Comparison of ENCODE assay signal across 8 cellular contexts in genomic region chr1:10415211-10415930, GRCh38. TPM values are rescaled to one million over a fixed set of nuclear protein-coding genes. Genes with fewer than 3 reads are reported as not detected.
A peak's percentile ranks its signal among the peaks of the same experiment; 100 is the strongest.
DNase-seq lines count a peak whose midpoint lies in the region; ATAC-seq and TF ChIP-seq lines count a peak whose summit lies in the region.

No MANE protein-coding gene starts in this region.

- peaks cover 77% of the 10 kb centered on the region for H3K36me3 Mint-ChIP-seq in activated CD4-positive, alpha-beta T cell treated with anti-CD3 and anti-CD28 coated beads, Interleukin-2, amount 10 ng/mL, durations not matched to agents 24 days and 14 days (ENCODE audit: low read depth)
- H3K36me3 Mint-ChIP-seq in activated CD4-positive, alpha-beta memory T cell treated with anti-CD3 and anti-CD28 coated beads for 36 hours: peaks cover 54% of the 10 kb centered on the region

- no peaks in the 10 kb centered on the region for H3K27me3 Mint-ChIP-seq in activated CD4-positive, alpha-beta T cell treated with anti-CD3 and anti-CD28 coated beads, Interleukin-2, amount 10 ng/mL, durations not matched to agents 24 days and 14 days
- no peaks in the 10 kb centered on the region for H3K27me3 Mint-ChIP-seq in activated CD4-positive, alpha-beta memory T cell treated with anti-CD3 and anti-CD28 coated beads for 36 hours

- H3K4me1 Mint-ChIP-seq in activated CD4-positive, alpha-beta T cell treated with anti-CD3 and anti-CD28 coated beads, Interleukin-2, amount 10 ng/mL, durations not matched to agents 24 days and 14 days: peaks cover 6% of the 10 kb centered on the region
- H3K4me1 Mint-ChIP-seq in activated CD4-positive, alpha-beta memory T cell treated with anti-CD3 and anti-CD28 coated beads for 36 hours (ENCODE audit: low read depth): peaks cover 4% of the 10 kb centered on the region

- H3K4me1 ChIP-seq in subcutaneous abdominal adipose tissue (ENCODE audit: control insufficient read depth in 5 of 5, insufficient read depth in 5 of 5, low read length in 5 of 5): peaks cover 0 to 21% (median 13%) of the 10 kb centered on the region in 5 donors

- POLR2A ChIA-PET in activated CD4-positive, alpha-beta memory T cell treated with anti-CD3 and anti-CD28 coated beads for 36 hours (lab: Charles Lee): no interaction called here

- TF ChIP-seq CTCF in GM20000 (IDR thresholded peaks at IDR 0.05; ENCODE audit: extremely low read depth, missing control alignments): no peak

- H3K36me3 ChIP-seq in subcutaneous abdominal adipose tissue (ENCODE audit: control insufficient read depth in 5 of 5, insufficient read depth in 5 of 5, low read length in 5 of 5): peaks cover 27 to 91% (median 80%) of the 10 kb centered on the region in 5 donors

- H3K4me3 Mint-ChIP-seq in activated CD4-positive, alpha-beta T cell treated with anti-CD3 and anti-CD28 coated beads, Interleukin-2, amount 10 ng/mL, durations not matched to agents 24 days and 14 days: peak overlapping the region; percentile 59
- H3K4me3 Mint-ChIP-seq in activated CD4-positive, alpha-beta memory T cell treated with anti-CD3 and anti-CD28 coated beads for 36 hours: no peak overlapping the region

- CTCF ChIA-PET in activated CD4-positive, alpha-beta memory T cell treated with anti-CD3 and anti-CD28 coated beads for 36 hours (lab: Charles Lee): interaction anchor here (0.6 to 1.0 kb wide), 2 partner anchors 80 to 276 kb away, joined by 3 read pairs; no protein-coding TSS in a partner anchor

- H3K9me3 ChIP-seq in subcutaneous abdominal adipose tissue (ENCODE audit: control insufficient read depth in 5 of 5, low read length in 5 of 5): no peaks in the 10 kb centered on the region

- DNase-seq in activated CD4-positive, alpha-beta T cell treated with anti-CD3 and anti-CD28 coated beads, Interleukin-2, amount 10 ng/mL, durations not matched to agents 24 days and 14 days: peak; percentile 71
- no peak for DNase-seq in activated CD4-positive, alpha-beta T cell treated with anti-CD3 and anti-CD28 coated beads, Interleukin-2, amount 50 U/mL, for 48 hours
- DNase-seq in activated CD4-positive, alpha-beta memory T cell treated with anti-CD3 and anti-CD28 coated beads for 36 hours: no peak
- DNase-seq in left ventricle myocardium superior: no peak
- no peak for DNase-seq in GM20000 (ENCODE audit: low spot score)

- intact Hi-C loops in activated CD4-positive, alpha-beta T cell treated with anti-CD3 and anti-CD28 coated beads, Interleukin-2, amount 10 ng/mL, durations not matched to agents 24 days and 14 days (cut with micrococcal nuclease): loop anchor here (2.0 kb wide), 1 partner anchor 17 kb away; the partner anchor contains the start of gene PGD
- intact Hi-C loops in activated CD4-positive, alpha-beta memory T cell treated with anti-CD3 and anti-CD28 coated beads for 36 hours (cut with micrococcal nuclease): no loop called here
- intact Hi-C loops in left ventricle myocardium superior (cut with micrococcal nuclease): no loop called here

- H3K9ac ChIP-seq in subcutaneous abdominal adipose tissue (ENCODE audit: low read length in 5 of 5): peak overlapping the region in 3 of 5 donors; percentile 21 to 59 (median 46)

- ATAC-seq in left ventricle myocardium superior (peak; percentile 76), HG02840 (IDR thresholded peaks at IDR 0.05; ENCODE audit: low FRiP score, unreplicated experiment) (no peak), GM21717 (IDR thresholded peaks at IDR 0.05; ENCODE audit: unreplicated experiment) (no peak)

- H3K4me3 ChIP-seq in subcutaneous abdominal adipose tissue (ENCODE audit: low read depth in 1 of 5, low read length in 5 of 5): peak overlapping the region in 1 of 5 donors; percentile 27

- peak overlapping the region; percentile 90 for H3K27ac Mint-ChIP-seq in activated CD4-positive, alpha-beta T cell treated with anti-CD3 and anti-CD28 coated beads, Interleukin-2, amount 10 ng/mL, durations not matched to agents 24 days and 14 days
- H3K27ac Mint-ChIP-seq in activated CD4-positive, alpha-beta memory T cell treated with anti-CD3 and anti-CD28 coated beads for 36 hours: peak overlapping the region; percentile 82

- peak overlapping the region; percentile 84 for H3K27ac ChIP-seq in subcutaneous abdominal adipose tissue (ENCODE audit: low read depth, low read length)

- H3K27me3 ChIP-seq in subcutaneous abdominal adipose tissue (ENCODE audit: control insufficient read depth in 5 of 5, insufficient read depth in 4 of 5, low read length in 5 of 5): no peaks in the 10 kb centered on the region

- no peaks in the 10 kb centered on the region for H3K9me3 Mint-ChIP-seq in activated CD4-positive, alpha-beta T cell treated with anti-CD3 and anti-CD28 coated beads, Interleukin-2, amount 10 ng/mL, durations not matched to agents 24 days and 14 days
- no peaks in the 10 kb centered on the region for H3K9me3 Mint-ChIP-seq in activated CD4-positive, alpha-beta memory T cell treated with anti-CD3 and anti-CD28 coated beads for 36 hours

RNA-seq across cellular contexts. Expression of gene CENPS, which starts 14.9 kb away (rescaled TPM):
- 18.8 and 25.1 TPM in 2 replicates for total RNA-seq in activated CD4-positive, alpha-beta T cell treated with anti-CD3 and anti-CD28 coated beads, Interleukin-2, amount 10 ng/mL, durations not matched to agents 24 days and 14 days
- 10 to 100 TPM; 20.0 to 22.7 TPM for total RNA-seq in activated CD4-positive, alpha-beta memory T cell treated with anti-CD3 and anti-CD28 coated beads for 36 hours
- total RNA-seq in left ventricle myocardium superior: 5.5 TPM

RNA-seq across cellular contexts. Expression of gene PGD, which starts 16.5 kb away (rescaled TPM):
- 142 and 144 TPM in 2 replicates for total RNA-seq in activated CD4-positive, alpha-beta T cell treated with anti-CD3 and anti-CD28 coated beads, Interleukin-2, amount 10 ng/mL, durations not matched to agents 24 days and 14 days
- 10 to 100 TPM; 94.6 to 96.7 TPM for total RNA-seq in activated CD4-positive, alpha-beta memory T cell treated with anti-CD3 and anti-CD28 coated beads for 36 hours
- total RNA-seq in left ventricle myocardium superior: 37.9 TPM

RNA-seq across cellular contexts. Expression of gene CORT, which starts 34.5 kb away (rescaled TPM):
- total RNA-seq in activated CD4-positive, alpha-beta T cell treated with anti-CD3 and anti-CD28 coated beads, Interleukin-2, amount 10 ng/mL, durations not matched to agents 24 days and 14 days: 0.40 and 0.52 TPM in 2 replicates
- under 1 TPM in 1 of 2 experiments, not detected in 1; 0.36 TPM for total RNA-seq in activated CD4-positive, alpha-beta memory T cell treated with anti-CD3 and anti-CD28 coated beads for 36 hours
- not detected for total RNA-seq in left ventricle myocardium superior

RNA-seq across cellular contexts. Expression of gene DFFA, which starts 57.0 kb away (rescaled TPM):
- 57.4 and 58.2 TPM in 2 replicates for total RNA-seq in activated CD4-positive, alpha-beta T cell treated with anti-CD3 and anti-CD28 coated beads, Interleukin-2, amount 10 ng/mL, durations not matched to agents 24 days and 14 days
- 10 to 100 TPM; 32.0 to 32.8 TPM for total RNA-seq in activated CD4-positive, alpha-beta memory T cell treated with anti-CD3 and anti-CD28 coated beads for 36 hours
- 22.4 TPM for total RNA-seq in left ventricle myocardium superior

RNA-seq across cellular contexts. Expression of gene PEX14, which starts 59.4 kb away (rescaled TPM):
- 20.7 and 21.6 TPM in 2 replicates for total RNA-seq in activated CD4-positive, alpha-beta T cell treated with anti-CD3 and anti-CD28 coated beads, Interleukin-2, amount 10 ng/mL, durations not matched to agents 24 days and 14 days
- 10 to 100 TPM; 17.3 to 17.6 TPM for total RNA-seq in activated CD4-positive, alpha-beta memory T cell treated with anti-CD3 and anti-CD28 coated beads for 36 hours
- 21.0 TPM for total RNA-seq in left ventricle myocardium superior
